Comparison of ENCODE assay signal across 12 cellular contexts in genomic region chr3:52226229-52226817, GRCh38. TPM values are rescaled to one million over a fixed set of nuclear protein-coding genes. Genes with fewer than 3 reads are reported as not detected.
DNase-seq lines count a peak whose midpoint lies in the region; ATAC-seq, FAIRE-seq and TF ChIP-seq lines count a peak whose summit lies in the region.
"Had no signal": no experiment of that assay in that cellular context is flagged by ENCODE, and none has a peak within 500 bp of the region (broad histone marks: within the 10 kb centered on the region; RNA-seq: fewer than 3 reads in every experiment).

No MANE protein-coding gene starts in this region.

- peaks cover 13% of the 10 kb centered on the region for H3K4me1 ChIP-seq in HepG2 (ENCODE audit: insufficient read depth, low read length)
- peaks cover 0 to under 1% (median 0%) of the 10 kb centered on the region in 4 donors for H3K4me1 ChIP-seq in right lobe of liver
- no peaks in the 10 kb centered on the region for H3K4me1 ChIP-seq in GM23248 (ENCODE audit: insufficient read depth)
- H3K4me1 ChIP-seq: foreskin keratinocyte had no signal

- peaks cover 16 to 29% of the 10 kb centered on the region in 2 experiments for H3K36me3 ChIP-seq in HepG2 (replicated peaks in 1 of 2; ENCODE audit: control insufficient read depth in 1 of 2, insufficient read depth in 2 of 2, low read length in 2 of 2)
- H3K36me3 ChIP-seq in right lobe of liver: peaks cover 9 to 32% (median 14%) of the 10 kb centered on the region in 4 donors
- peaks cover 12% of the 10 kb centered on the region; the same call in 1 of the 2 replicates for H3K36me3 ChIP-seq in GM23248 (ENCODE audit: low read depth)

- 40% methylated on average over 3 of the region's 5 CpGs for WGBS in HepG2 (ENCODE audit: low lambda C conversion rate)
- 83% methylated on average over 4 of the region's 5 CpGs for WGBS in right lobe of liver (ENCODE audit: insufficient coverage, low coverage, low lambda C conversion rate, missing lambda C conversion rate)
- WGBS in GM23248 (ENCODE audit: low coverage in 1 of 2, low lambda C conversion rate in 2 of 2, missing lambda C conversion rate in 2 of 2), 2 experiments: 63 to 72% methylated on average over 5 of the region's 5 CpGs

- H3K9ac ChIP-seq in HepG2 (ENCODE audit: insufficient read depth, low read depth, low read length) (no peak overlapping the region), GM23248 (no peak overlapping the region)

- H3K4me2 ChIP-seq in HepG2 (ENCODE audit: low read depth, low read length): peak overlapping the region; percentile 4; the same call in 1 of the 2 replicates
- H3K4me2 ChIP-seq in GM23248 (ENCODE audit: unreplicated experiment): no peak overlapping the region

- TF ChIP-seq EP300 in HepG2 (IDR thresholded peaks at IDR 0.05; ENCODE audit: low read depth in 2 of 2, low read length in 2 of 2) (no peak), HepG2 (CRISPR knock-in tag; IDR thresholded peaks at IDR 0.05; ENCODE audit: borderline replicate concordance) (no peak)

- in situ Hi-C loops in HepG2 (cut with HindIII; ENCODE audit: extremely low pct_ligation_motif_present, low pct_unique_long_range_greater_than_20kb) (no loop called here), GM23248 (cut with MboI) (no loop called here)

- DNase-seq in HepG2 (ENCODE audit: low spot score) (no peak), right lobe of liver (no peak), T1000 (lab: John Stamatoyannopoulos, UW) (no peak), GOT3 (lab: John Stamatoyannopoulos, UW) (no peak), GM23248 (no peak), NCI-H1436 (lab: John Stamatoyannopoulos, UW) (no peak)
- no peak for DNase-seq in activated naive CD8-positive, alpha-beta T cell treated with anti-CD3 and anti-CD28 coated beads for 36 hours
- DNase-seq: caudate nucleus, foreskin keratinocyte, mesendoderm, NCI-H1048 had no signal

- H3K36me3 Mint-ChIP-seq in activated naive CD8-positive, alpha-beta T cell treated with anti-CD3 and anti-CD28 coated beads for 36 hours: peaks cover 12% of the 10 kb centered on the region

- no TSS peak for BruUV-seq in HepG2 (replicated peaks; lab: Mats Ljungman, UMichigan)

- no peak overlapping the region; a peak in 1 of 6 replicates for H3K4me3 ChIP-seq in HepG2 (replicated peaks in 1 of 3; ENCODE audit: insufficient read depth in 1 of 3, low read depth in 2 of 3, low read length in 3 of 3)
- H3K4me3 ChIP-seq in right lobe of liver: no peak overlapping the region
- no peak overlapping the region for H3K4me3 ChIP-seq in GM23248

- peaks cover 2% of the 10 kb centered on the region for H4K20me1 ChIP-seq in HepG2 (ENCODE audit: insufficient read depth, low read length)
- no peaks in the 10 kb centered on the region for H4K20me1 ChIP-seq in GM23248 (ENCODE audit: insufficient read depth)

- no peaks in the 10 kb centered on the region for H3K9me2 ChIP-seq in GM23248 (ENCODE audit: insufficient read depth)

- FAIRE-seq in HepG2 (lab: Jason Lieb, UNC): no peak

- no peaks in the 10 kb centered on the region for H3F3A ChIP-seq in GM23248 (ENCODE audit: insufficient read depth)

- H3K9me3 Mint-ChIP-seq in activated naive CD8-positive, alpha-beta T cell treated with anti-CD3 and anti-CD28 coated beads for 36 hours: no peaks in the 10 kb centered on the region

- TF ChIP-seq POLR2A in HepG2 (IDR thresholded peaks at IDR 0.05; ENCODE audit: insufficient read depth in 1 of 2, low read depth in 2 of 2, low read length in 2 of 2): no peak
- no peak for TF ChIP-seq POLR2A in right lobe of liver (IDR thresholded peaks at IDR 0.05)

- H3K27ac ChIP-seq in HepG2 (ENCODE audit: extremely low read length, insufficient read depth, low read length): no peak overlapping the region
- H3K27ac ChIP-seq in right lobe of liver: no peak overlapping the region
- H3K27ac ChIP-seq in GM23248: no peak overlapping the region
- H3K27ac ChIP-seq: foreskin keratinocyte had no signal

- CTCF ChIA-PET in HepG2 (lab: Yijun Ruan, JAX; ENCODE audit: low intra/inter-chr PET ratio, low total read pairs): no interaction called here

- no peak for TF ChIP-seq CTCF in HepG2 (CRISPR knock-in tag; IDR thresholded peaks at IDR 0.05)
- no peak for TF ChIP-seq CTCF in right lobe of liver (IDR thresholded peaks at IDR 0.05)

- H3K9me3 ChIP-seq in HepG2 (ENCODE audit: low read length): no peaks in the 10 kb centered on the region
- no peaks in the 10 kb centered on the region for H3K9me3 ChIP-seq in right lobe of liver
- H3K9me3 ChIP-seq in GM23248 (ENCODE audit: low read depth): no peaks in the 10 kb centered on the region

- H3K27me3 ChIP-seq in HepG2 (ENCODE audit: control insufficient read depth in 1 of 2, insufficient read depth in 2 of 2, low read length in 2 of 2) (peaks cover 1 to 12% of the 10 kb centered on the region in 2 experiments; a peak in 4 of 5 replicates), right lobe of liver (no peaks in the 10 kb centered on the region), GM23248 (replicated peaks; ENCODE audit: insufficient read depth) (no peaks in the 10 kb centered on the region)
- H3K27me3 ChIP-seq: foreskin keratinocyte had no signal

- peaks cover 50% of the 10 kb centered on the region for H3K4me1 Mint-ChIP-seq in activated naive CD8-positive, alpha-beta T cell treated with anti-CD3 and anti-CD28 coated beads for 36 hours

- no peak overlapping the region for H2AFZ ChIP-seq in HepG2 (ENCODE audit: low read length)
- no peak overlapping the region for H2AFZ ChIP-seq in GM23248

- intact Hi-C loops in HepG2 (cut with micrococcal nuclease; ENCODE audit: unreplicated experiment): no loop called here
- intact Hi-C loops in right lobe of liver (cut with DNase I): loop anchor here in 1 of 2 donors (5.0 kb wide), 1 partner anchor 106 kb away; no protein-coding TSS in a partner anchor

- ATAC-seq in HepG2 (peak; percentile 64), right lobe of liver (no peak), HG03039 (IDR thresholded peaks at IDR 0.05; ENCODE audit: unreplicated experiment) (peak; percentile 7)

- no peaks in the 10 kb centered on the region for H3K79me2 ChIP-seq in HepG2 (ENCODE audit: insufficient read depth, low read length)
- H3K79me2 ChIP-seq in GM23248 (ENCODE audit: insufficient read depth): no peaks in the 10 kb centered on the region

- no peaks in the 10 kb centered on the region for H3K27me3 Mint-ChIP-seq in activated naive CD8-positive, alpha-beta T cell treated with anti-CD3 and anti-CD28 coated beads for 36 hours

- TF ChIP-seq RAD21 in HepG2 (CRISPR knock-in tag; IDR thresholded peaks at IDR 0.05): no peak

- POLR2A ChIA-PET in HepG2 (lab: Yijun Ruan, JAX): interaction anchor here (1.1 to 2.4 kb wide), 2 partner anchors 9 to 11 kb away, joined by 4 to 22 read pairs; partner anchors contain the start of gene TWF2

- peak overlapping the region; percentile 62 for H3K4me3 Mint-ChIP-seq in activated naive CD8-positive, alpha-beta T cell treated with anti-CD3 and anti-CD28 coated beads for 36 hours

- peak overlapping the region; percentile 90 for H3K27ac Mint-ChIP-seq in activated naive CD8-positive, alpha-beta T cell treated with anti-CD3 and anti-CD28 coated beads for 36 hours

RNA-seq across cellular contexts. Expression of gene TLR9, which starts 0.9 kb away (rescaled TPM):
- total RNA-seq in HepG2 (2016; rRNA removed; fragmentation: Illumina TruSeq; extraction: Trizol): not detected in 2 replicates
- not detected in 2 replicates for total RNA-seq in HepG2 (2016; cell fraction: cytosol; rRNA removed; fragmentation: Illumina TruSeq; extraction: Trizol; ENCODE audit: low read depth)
- total RNA-seq in HepG2 (2016; cell fraction: insoluble cytoplasmic fraction; rRNA removed; fragmentation: Illumina TruSeq; extraction: Trizol): not detected in 2 replicates
- total RNA-seq in HepG2 (2016; cell fraction: membrane; rRNA removed; fragmentation: Illumina TruSeq; extraction: Trizol): not detected in 2 replicates
- total RNA-seq in HepG2 (2016; cell fraction: nucleus; rRNA removed; fragmentation: Illumina TruSeq; extraction: Trizol): not detected in 2 replicates
- 0.08 TPM in 1 of 2 replicates, not detected in the other for polyA plus RNA-seq in HepG2 (2011; rRNA removed)
- 0.01 TPM in 2 replicates for polyA plus RNA-seq in HepG2 (2011; cell fraction: cytosol; rRNA removed)
- 0.88 and 0.95 TPM in 2 replicates for polyA plus RNA-seq in HepG2 (2011; cell fraction: nucleus; rRNA removed)
- polyA plus RNA-seq in HepG2 (2012): 0.31 TPM in 1 of 2 replicates, not detected in the other
- polyA plus RNA-seq in HepG2 (2016; cell fraction: cytosol; fragmentation: Illumina TruSeq; extraction: Trizol; ENCODE audit: low read depth): not detected in 2 replicates
- not detected in 2 replicates for polyA plus RNA-seq in HepG2 (2016; cell fraction: insoluble cytoplasmic fraction; fragmentation: Illumina TruSeq; extraction: Trizol; ENCODE audit: low read depth)
- not detected in 2 replicates for polyA plus RNA-seq in HepG2 (2016; cell fraction: membrane; fragmentation: Illumina TruSeq; extraction: Trizol; ENCODE audit: low read depth)
- polyA plus RNA-seq in HepG2 (2016; cell fraction: nucleus; fragmentation: Illumina TruSeq; extraction: Trizol; ENCODE audit: insufficient read depth, low read depth): not detected in 2 replicates
- 0.14 TPM in 1 of 2 replicates, not detected in the other for polyA minus RNA-seq in HepG2 (2011; rRNA and poly(A)+ RNA removed; ENCODE audit: low replicate concordance)
- polyA minus RNA-seq in HepG2 (2011; cell fraction: cytosol; rRNA and poly(A)+ RNA removed): not detected in 2 replicates
- polyA minus RNA-seq in HepG2 (2011; cell fraction: nucleus; rRNA and poly(A)+ RNA removed): 0.25 and 0.26 TPM in 2 replicates
- total RNA-seq in right lobe of liver: under 1 TPM in 4 of 6 experiments, not detected in 2; 0.12 to 0.59 (median 0.24) TPM
- total RNA-seq in activated naive CD8-positive, alpha-beta T cell treated with anti-CD3 and anti-CD28 coated beads for 36 hours: 1 to 10 TPM in 1 of 2 experiments, under 1 TPM in 1; 0.85 to 1.4 TPM
- total RNA-seq in GM23248 (2014; rRNA removed; shearing (Covaris generic)): not detected in 2 replicates
- 0.11 TPM in 1 of 2 replicates, not detected in the other for polyA plus RNA-seq in GM23248 (2016; fragmentation: Nextera tagmentation; extraction: Ambion mirVana)
- total RNA-seq: foreskin keratinocyte had no signal
- polyA plus RNA-seq: foreskin keratinocyte had no signal

RNA-seq across cellular contexts. Expression of gene TWF2, which starts 12.6 kb away (rescaled TPM):
- 45.5 and 49.1 TPM in 2 replicates for total RNA-seq in HepG2 (2016; rRNA removed; fragmentation: Illumina TruSeq; extraction: Trizol)
- 9.3 and 10.4 TPM in 2 replicates for total RNA-seq in HepG2 (2016; cell fraction: cytosol; rRNA removed; fragmentation: Illumina TruSeq; extraction: Trizol; ENCODE audit: low read depth)
- 46.7 and 47.5 TPM in 2 replicates for total RNA-seq in HepG2 (2016; cell fraction: insoluble cytoplasmic fraction; rRNA removed; fragmentation: Illumina TruSeq; extraction: Trizol)
- total RNA-seq in HepG2 (2016; cell fraction: membrane; rRNA removed; fragmentation: Illumina TruSeq; extraction: Trizol): 18.1 and 19.8 TPM in 2 replicates
- total RNA-seq in HepG2 (2016; cell fraction: nucleus; rRNA removed; fragmentation: Illumina TruSeq; extraction: Trizol): 19.0 and 20.5 TPM in 2 replicates
- polyA plus RNA-seq in HepG2 (2011; rRNA removed): 108 and 123 TPM in 2 replicates
- 139 and 201 TPM in 2 replicates for polyA plus RNA-seq in HepG2 (2011; cell fraction: cytosol; rRNA removed)
- 105 and 112 TPM in 2 replicates for polyA plus RNA-seq in HepG2 (2011; cell fraction: nucleus; rRNA removed)
- 63.2 and 85.2 TPM in 2 replicates for polyA plus RNA-seq in HepG2 (2012)
- 10.6 and 11.3 TPM in 2 replicates for polyA plus RNA-seq in HepG2 (2016; cell fraction: cytosol; fragmentation: Illumina TruSeq; extraction: Trizol; ENCODE audit: low read depth)
- 55.3 and 58.3 TPM in 2 replicates for polyA plus RNA-seq in HepG2 (2016; cell fraction: insoluble cytoplasmic fraction; fragmentation: Illumina TruSeq; extraction: Trizol; ENCODE audit: low read depth)
- 16.1 and 16.9 TPM in 2 replicates for polyA plus RNA-seq in HepG2 (2016; cell fraction: membrane; fragmentation: Illumina TruSeq; extraction: Trizol; ENCODE audit: low read depth)
- polyA plus RNA-seq in HepG2 (2016; cell fraction: nucleus; fragmentation: Illumina TruSeq; extraction: Trizol; ENCODE audit: insufficient read depth, low read depth): 37.2 and 39.4 TPM in 2 replicates
- 46.6 and 135 TPM in 2 replicates for polyA minus RNA-seq in HepG2 (2011; rRNA and poly(A)+ RNA removed; ENCODE audit: low replicate concordance)
- polyA minus RNA-seq in HepG2 (2011; cell fraction: cytosol; rRNA and poly(A)+ RNA removed): 84.6 and 87.5 TPM in 2 replicates
- polyA minus RNA-seq in HepG2 (2011; cell fraction: nucleus; rRNA and poly(A)+ RNA removed): 18.5 and 25.0 TPM in 2 replicates
- total RNA-seq in right lobe of liver: 10 to 100 TPM; 12.9 to 34.4 (median 23.7) TPM
- total RNA-seq in activated naive CD8-positive, alpha-beta T cell treated with anti-CD3 and anti-CD28 coated beads for 36 hours: 100 to 1,000 TPM; 127 to 134 TPM
- 124 and 137 TPM in 2 replicates for total RNA-seq in GM23248 (2014; rRNA removed; shearing (Covaris generic))
- 95.1 and 105 TPM in 2 replicates for polyA plus RNA-seq in GM23248 (2016; fragmentation: Nextera tagmentation; extraction: Ambion mirVana)

RNA-seq across cellular contexts. Expression of gene PPM1M, which starts 19.2 kb away (rescaled TPM):
- total RNA-seq in HepG2 (2016; rRNA removed; fragmentation: Illumina TruSeq; extraction: Trizol) (1.5 and 2.5 TPM in 2 replicates), right lobe of liver (1 to 10 TPM; 2.8 to 7.1 (median 4.5) TPM)
- 0.91 and 1.1 TPM in 2 replicates for total RNA-seq in HepG2 (2016; cell fraction: cytosol; rRNA removed; fragmentation: Illumina TruSeq; extraction: Trizol; ENCODE audit: low read depth)
- 2.2 and 2.4 TPM in 2 replicates for total RNA-seq in HepG2 (2016; cell fraction: insoluble cytoplasmic fraction; rRNA removed; fragmentation: Illumina TruSeq; extraction: Trizol)
- 2.7 and 3.5 TPM in 2 replicates for total RNA-seq in HepG2 (2016; cell fraction: membrane; rRNA removed; fragmentation: Illumina TruSeq; extraction: Trizol)
- total RNA-seq in HepG2 (2016; cell fraction: nucleus; rRNA removed; fragmentation: Illumina TruSeq; extraction: Trizol): 2.0 and 2.1 TPM in 2 replicates
- polyA plus RNA-seq in HepG2 (2011; rRNA removed) (5.9 and 6.9 TPM in 2 replicates), GM23248 (2016; fragmentation: Nextera tagmentation; extraction: Ambion mirVana) (19.3 and 21.6 TPM in 2 replicates)
- 4.4 and 5.2 TPM in 2 replicates for polyA plus RNA-seq in HepG2 (2011; cell fraction: cytosol; rRNA removed)
- polyA plus RNA-seq in HepG2 (2011; cell fraction: nucleus; rRNA removed): 20.6 and 21.3 TPM in 2 replicates
- 4.0 and 4.5 TPM in 2 replicates for polyA plus RNA-seq in HepG2 (2012)
- polyA plus RNA-seq in HepG2 (2016; cell fraction: cytosol; fragmentation: Illumina TruSeq; extraction: Trizol; ENCODE audit: low read depth): 0.99 and 1.1 TPM in 2 replicates
- polyA plus RNA-seq in HepG2 (2016; cell fraction: insoluble cytoplasmic fraction; fragmentation: Illumina TruSeq; extraction: Trizol; ENCODE audit: low read depth): 2.0 and 2.3 TPM in 2 replicates
- polyA plus RNA-seq in HepG2 (2016; cell fraction: membrane; fragmentation: Illumina TruSeq; extraction: Trizol; ENCODE audit: low read depth): 2.3 and 2.5 TPM in 2 replicates
- polyA plus RNA-seq in HepG2 (2016; cell fraction: nucleus; fragmentation: Illumina TruSeq; extraction: Trizol; ENCODE audit: insufficient read depth, low read depth): 3.6 and 4.3 TPM in 2 replicates
- polyA minus RNA-seq in HepG2 (2011; rRNA and poly(A)+ RNA removed; ENCODE audit: low replicate concordance): 8.9 and 14.9 TPM in 2 replicates
- polyA minus RNA-seq in HepG2 (2011; cell fraction: cytosol; rRNA and poly(A)+ RNA removed): 1.5 and 1.9 TPM in 2 replicates
- 2.7 and 3.7 TPM in 2 replicates for polyA minus RNA-seq in HepG2 (2011; cell fraction: nucleus; rRNA and poly(A)+ RNA removed)
- 10 to 100 TPM; 69.7 to 74.9 TPM for total RNA-seq in activated naive CD8-positive, alpha-beta T cell treated with anti-CD3 and anti-CD28 coated beads for 36 hours
- total RNA-seq in GM23248 (2014; rRNA removed; shearing (Covaris generic)): 26.7 and 35.7 TPM in 2 replicates

RNA-seq across cellular contexts. Expression of gene ALAS1, which starts 28.4 kb away (rescaled TPM):
- total RNA-seq in HepG2 (2016; rRNA removed; fragmentation: Illumina TruSeq; extraction: Trizol) (36.0 and 40.2 TPM in 2 replicates), right lobe of liver (100 to 1,000 TPM in 4 of 6 experiments, 10 to 100 TPM in 2; 73.4 to 783 (median 147) TPM)
- total RNA-seq in HepG2 (2016; cell fraction: cytosol; rRNA removed; fragmentation: Illumina TruSeq; extraction: Trizol; ENCODE audit: low read depth): 9.6 and 11.6 TPM in 2 replicates
- 33.6 and 35.3 TPM in 2 replicates for total RNA-seq in HepG2 (2016; cell fraction: insoluble cytoplasmic fraction; rRNA removed; fragmentation: Illumina TruSeq; extraction: Trizol)
- 14.0 and 14.5 TPM in 2 replicates for total RNA-seq in HepG2 (2016; cell fraction: membrane; rRNA removed; fragmentation: Illumina TruSeq; extraction: Trizol)
- 16.9 and 18.1 TPM in 2 replicates for total RNA-seq in HepG2 (2016; cell fraction: nucleus; rRNA removed; fragmentation: Illumina TruSeq; extraction: Trizol)
- polyA plus RNA-seq in HepG2 (2011; rRNA removed) (39.0 and 43.2 TPM in 2 replicates), GM23248 (2016; fragmentation: Nextera tagmentation; extraction: Ambion mirVana) (30.4 and 31.0 TPM in 2 replicates)
- polyA plus RNA-seq in HepG2 (2011; cell fraction: cytosol; rRNA removed): 41.2 and 50.6 TPM in 2 replicates
- polyA plus RNA-seq in HepG2 (2011; cell fraction: nucleus; rRNA removed): 30.0 and 30.9 TPM in 2 replicates
- polyA plus RNA-seq in HepG2 (2012): 19.8 and 27.7 TPM in 2 replicates
- 3.9 and 4.3 TPM in 2 replicates for polyA plus RNA-seq in HepG2 (2016; cell fraction: cytosol; fragmentation: Illumina TruSeq; extraction: Trizol; ENCODE audit: low read depth)
- polyA plus RNA-seq in HepG2 (2016; cell fraction: insoluble cytoplasmic fraction; fragmentation: Illumina TruSeq; extraction: Trizol; ENCODE audit: low read depth): 27.6 and 42.4 TPM in 2 replicates
- polyA plus RNA-seq in HepG2 (2016; cell fraction: membrane; fragmentation: Illumina TruSeq; extraction: Trizol; ENCODE audit: low read depth): 6.8 and 7.1 TPM in 2 replicates
- 26.7 and 30.3 TPM in 2 replicates for polyA plus RNA-seq in HepG2 (2016; cell fraction: nucleus; fragmentation: Illumina TruSeq; extraction: Trizol; ENCODE audit: insufficient read depth, low read depth)
- polyA minus RNA-seq in HepG2 (2011; rRNA and poly(A)+ RNA removed; ENCODE audit: low replicate concordance): 49.6 and 54.7 TPM in 2 replicates
- polyA minus RNA-seq in HepG2 (2011; cell fraction: cytosol; rRNA and poly(A)+ RNA removed): 23.9 and 26.4 TPM in 2 replicates
- 17.3 and 19.0 TPM in 2 replicates for polyA minus RNA-seq in HepG2 (2011; cell fraction: nucleus; rRNA and poly(A)+ RNA removed)
- 10 to 100 TPM; 59.4 to 63.0 TPM for total RNA-seq in activated naive CD8-positive, alpha-beta T cell treated with anti-CD3 and anti-CD28 coated beads for 36 hours
- total RNA-seq in GM23248 (2014; rRNA removed; shearing (Covaris generic)): 21.2 and 33.9 TPM in 2 replicates

RNA-seq across cellular contexts. Expression of gene WDR82, which starts 52.1 kb away (rescaled TPM):
- total RNA-seq in HepG2 (2016; rRNA removed; fragmentation: Illumina TruSeq; extraction: Trizol) (59.5 and 62.0 TPM in 2 replicates), right lobe of liver (10 to 100 TPM; 14.1 to 25.2 (median 20.7) TPM)
- 6.3 and 6.7 TPM in 2 replicates for total RNA-seq in HepG2 (2016; cell fraction: cytosol; rRNA removed; fragmentation: Illumina TruSeq; extraction: Trizol; ENCODE audit: low read depth)
- total RNA-seq in HepG2 (2016; cell fraction: insoluble cytoplasmic fraction; rRNA removed; fragmentation: Illumina TruSeq; extraction: Trizol): 58.9 and 60.5 TPM in 2 replicates
- 27.7 and 28.8 TPM in 2 replicates for total RNA-seq in HepG2 (2016; cell fraction: membrane; rRNA removed; fragmentation: Illumina TruSeq; extraction: Trizol)
- 32.4 and 32.6 TPM in 2 replicates for total RNA-seq in HepG2 (2016; cell fraction: nucleus; rRNA removed; fragmentation: Illumina TruSeq; extraction: Trizol)
- polyA plus RNA-seq in HepG2 (2011; rRNA removed) (39.1 and 41.9 TPM in 2 replicates), GM23248 (2016; fragmentation: Nextera tagmentation; extraction: Ambion mirVana) (16.1 and 18.7 TPM in 2 replicates)
- polyA plus RNA-seq in HepG2 (2011; cell fraction: cytosol; rRNA removed): 23.5 and 37.7 TPM in 2 replicates
- polyA plus RNA-seq in HepG2 (2011; cell fraction: nucleus; rRNA removed): 10.7 and 14.5 TPM in 2 replicates
- polyA plus RNA-seq in HepG2 (2012): 48.3 and 52.2 TPM in 2 replicates
- polyA plus RNA-seq in HepG2 (2016; cell fraction: cytosol; fragmentation: Illumina TruSeq; extraction: Trizol; ENCODE audit: low read depth): 3.6 and 4.2 TPM in 2 replicates
- 60.6 and 66.1 TPM in 2 replicates for polyA plus RNA-seq in HepG2 (2016; cell fraction: insoluble cytoplasmic fraction; fragmentation: Illumina TruSeq; extraction: Trizol; ENCODE audit: low read depth)
- polyA plus RNA-seq in HepG2 (2016; cell fraction: membrane; fragmentation: Illumina TruSeq; extraction: Trizol; ENCODE audit: low read depth): 13.9 and 15.0 TPM in 2 replicates
- polyA plus RNA-seq in HepG2 (2016; cell fraction: nucleus; fragmentation: Illumina TruSeq; extraction: Trizol; ENCODE audit: insufficient read depth, low read depth): 38.8 and 40.8 TPM in 2 replicates
- 52.7 and 77.7 TPM in 2 replicates for polyA minus RNA-seq in HepG2 (2011; rRNA and poly(A)+ RNA removed; ENCODE audit: low replicate concordance)
- polyA minus RNA-seq in HepG2 (2011; cell fraction: cytosol; rRNA and poly(A)+ RNA removed): 29.3 and 33.9 TPM in 2 replicates
- 28.7 and 33.2 TPM in 2 replicates for polyA minus RNA-seq in HepG2 (2011; cell fraction: nucleus; rRNA and poly(A)+ RNA removed)
- total RNA-seq in activated naive CD8-positive, alpha-beta T cell treated with anti-CD3 and anti-CD28 coated beads for 36 hours: 100 to 1,000 TPM; 121 to 123 TPM
- total RNA-seq in GM23248 (2014; rRNA removed; shearing (Covaris generic)): 45.3 and 56.1 TPM in 2 replicates

Comparison
In these comparisons a context has a peak if more than half of its experiments do, and no peak if none do; other contexts are left out.
1. ATAC-seq: peak in HepG2 (single experiment) and HG03039 (single experiment); none in right lobe of liver (0 of 4).